ENCODE assay signal across 1 cellular context in genomic region chr1:223175633-223176032, GRCh38.
TF ChIP-seq lines count a peak whose summit lies in the region.

No MANE protein-coding gene starts in this region.

TF ChIP-seq in GM12878, 131 proteins besides CTCF, POLR2A, EP300 and RAD21:
- no peak for TF ChIP-seq E4F1 (IDR thresholded peaks at IDR 0.05; ENCODE audit: borderline replicate concordance, partially characterized antibody)
- 0 out of 2 replicates have a peak, but pooled peaks have one; percentile 11 for TF ChIP-seq ZNF687 (IDR thresholded peaks at IDR 0.05)
- no peak for TF ChIP-seq TCF12 (IDR thresholded peaks at IDR 0.05; ENCODE audit: low read depth, low read length)
- no peak for TF ChIP-seq ZSCAN29 (IDR thresholded peaks at IDR 0.05)
- 0 out of 2 replicates have a peak, but pooled peaks have one; percentile 36 for TF ChIP-seq RAD51 (IDR thresholded peaks at IDR 0.05)
- no peak for TF ChIP-seq SREBF2 (IDR thresholded peaks at IDR 0.05; ENCODE audit: low read length)
- no peak for TF ChIP-seq BMI1 (IDR thresholded peaks at IDR 0.05; ENCODE audit: borderline replicate concordance)
- TF ChIP-seq HDGF (IDR thresholded peaks at IDR 0.05), result no peak
- no peak for TF ChIP-seq HCFC1 (IDR thresholded peaks at IDR 0.05; ENCODE audit: low read length)
- no peak for TF ChIP-seq NFXL1 (IDR thresholded peaks at IDR 0.05; ENCODE audit: borderline replicate concordance)
- TF ChIP-seq, protein P1, sequence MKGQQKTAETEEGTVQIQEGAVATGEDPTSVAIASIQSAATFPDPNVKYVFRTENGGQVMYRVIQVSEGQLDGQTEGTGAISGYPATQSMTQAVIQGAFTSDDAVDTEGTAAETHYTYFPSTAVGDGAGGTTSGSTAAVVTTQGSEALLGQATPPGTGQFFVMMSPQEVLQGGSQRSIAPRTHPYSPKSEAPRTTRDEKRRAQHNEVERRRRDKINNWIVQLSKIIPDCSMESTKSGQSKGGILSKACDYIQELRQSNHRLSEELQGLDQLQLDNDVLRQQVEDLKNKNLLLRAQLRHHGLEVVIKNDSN (IDR thresholded peaks at IDR 0.05; ENCODE audit: borderline replicate concordance, extremely low read length, insufficient read depth, low read depth, low read length), result no peak
- TF ChIP-seq, protein P2, sequence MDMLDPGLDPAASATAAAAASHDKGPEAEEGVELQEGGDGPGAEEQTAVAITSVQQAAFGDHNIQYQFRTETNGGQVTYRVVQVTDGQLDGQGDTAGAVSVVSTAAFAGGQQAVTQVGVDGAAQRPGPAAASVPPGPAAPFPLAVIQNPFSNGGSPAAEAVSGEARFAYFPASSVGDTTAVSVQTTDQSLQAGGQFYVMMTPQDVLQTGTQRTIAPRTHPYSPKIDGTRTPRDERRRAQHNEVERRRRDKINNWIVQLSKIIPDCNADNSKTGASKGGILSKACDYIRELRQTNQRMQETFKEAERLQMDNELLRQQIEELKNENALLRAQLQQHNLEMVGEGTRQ (IDR thresholded peaks at IDR 0.05; ENCODE audit: borderline replicate concordance, low read depth, low read length), result no peak
- peak; percentile 71; the same call in 1 of the 2 replicates for TF ChIP-seq SPI1 (IDR thresholded peaks at IDR 0.05; ENCODE audit: borderline replicate concordance, insufficient read depth, low read depth, low read length)
TF ChIP-seq in GM12878: peak in this region for 3.
